ENCODE assay signal across 9 cellular contexts in the genomic region with DNA sequence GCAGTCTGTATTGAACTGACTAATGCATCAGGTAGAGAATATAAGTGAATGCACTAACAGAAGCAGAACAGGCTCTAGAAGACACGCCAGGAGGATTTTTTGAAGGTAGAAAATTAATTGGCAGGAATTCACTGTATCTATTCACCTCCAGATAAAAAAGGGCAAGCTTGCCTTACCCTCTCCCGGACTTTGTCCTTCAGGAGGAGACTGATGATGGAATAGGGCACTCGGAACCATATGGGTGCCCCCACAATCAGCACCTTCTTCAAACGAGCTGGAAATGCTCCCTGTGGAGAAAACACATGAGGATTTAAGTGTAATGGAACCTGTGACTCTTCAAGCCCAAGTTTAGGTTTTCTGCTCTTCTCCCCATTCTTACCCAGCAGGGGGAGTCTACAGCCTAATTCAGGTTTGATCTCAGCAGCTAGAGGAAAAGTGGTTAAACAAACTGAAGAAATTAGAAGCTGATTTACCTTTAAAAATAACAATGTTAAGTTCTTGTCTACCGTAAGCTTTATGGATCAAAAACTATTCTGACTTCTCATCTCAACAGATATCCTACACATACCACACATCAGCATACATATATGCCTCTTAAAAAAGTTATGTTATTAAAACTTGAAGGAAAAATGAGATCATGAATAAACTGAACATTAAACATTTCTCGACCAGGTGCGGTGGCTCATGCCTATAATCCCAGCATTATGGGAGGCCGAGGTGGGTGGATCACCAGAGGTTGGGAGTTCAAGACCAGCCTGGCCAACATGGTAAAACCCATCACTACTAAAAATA. TPM values are rescaled to one million over a fixed set of nuclear protein-coding genes. Genes with fewer than 3 reads are reported as not detected.
DNase-seq lines count a peak whose midpoint lies in the region; ATAC-seq and TF ChIP-seq lines count a peak whose summit lies in the region.
"Had no signal": no experiment of that assay in that cellular context is flagged by ENCODE, and none has a peak within 500 bp of the region (broad histone marks: within the 10 kb centered on the region; RNA-seq: fewer than 3 reads in every experiment).

No MANE protein-coding gene starts in this region.

- intact Hi-C loops in left ventricle myocardium inferior (cut with micrococcal nuclease), result no loop called here
- intact Hi-C loops in right cardiac atrium (cut with DNase I), result no loop called here

- H3K27me3 Mint-ChIP-seq in brain, result no peaks in the 10 kb centered on the region

- no peak for TF ChIP-seq POLR2A in NB4 (IDR thresholded peaks at IDR 0.05; ENCODE audit: extremely low read depth, insufficient read length)

- H3K27me3 ChIP-seq in left ventricle myocardium inferior (ENCODE audit: low read depth) (no peaks in the 10 kb centered on the region), right cardiac atrium (ENCODE audit: control insufficient read depth, insufficient read depth) (no peaks in the 10 kb centered on the region), lung (ENCODE audit: control insufficient read depth, insufficient read depth) (no peaks in the 10 kb centered on the region)

- DNase-seq in left ventricle myocardium inferior (no peak), right cardiac atrium (no peak), NB4 (ENCODE audit: low read depth) (peak; percentile 57), lung (ENCODE audit: low spot score) (no peak), putamen (ENCODE audit: low spot score) (no peak), DMS153 (lab: John Stamatoyannopoulos, UW) (no peak), LoVo (ENCODE audit: low spot score) (no peak)

- H3K27ac ChIP-seq in left ventricle myocardium inferior (replicated peaks), result no peak overlapping the region
- H3K27ac ChIP-seq in right cardiac atrium (ENCODE audit: low read length), result no peak overlapping the region
- H3K27ac ChIP-seq in lung (ENCODE audit: low read depth in 1 of 2, low read length in 1 of 2), result no peak overlapping the region
- H3K27ac ChIP-seq: epithelial cell of prostate had no signal

- H3K36me3 ChIP-seq in left ventricle myocardium inferior (peaks cover 56% of the 10 kb centered on the region), lung (ENCODE audit: control insufficient read depth in 2 of 2, insufficient read depth in 2 of 2, low read length in 2 of 2) (peaks cover 20 to 22% of the 10 kb centered on the region in 2 donors)

- peaks cover 0 to 8% (median 6%) of the 10 kb centered on the region in 5 experiments for H3K9me3 Mint-ChIP-seq in brain

- no peak overlapping the region for H3K4me3 Mint-ChIP-seq in brain

- peak overlapping the region in 1 of 5 experiments; percentile 16 for H3K27ac Mint-ChIP-seq in brain

- H3K4me3 ChIP-seq in left ventricle myocardium inferior (no peak overlapping the region), right cardiac atrium (ENCODE audit: low read length) (no peak overlapping the region), NB4 (ENCODE audit: low read depth, low read length) (no peak overlapping the region), lung (no peak overlapping the region)

- peaks cover 4% of the 10 kb centered on the region for H3K4me1 ChIP-seq in left ventricle myocardium inferior
- no peaks in the 10 kb centered on the region for H3K4me1 ChIP-seq in right cardiac atrium (ENCODE audit: control insufficient read depth, insufficient read depth, low read length)
- H3K4me1 ChIP-seq in lung (ENCODE audit: control insufficient read depth in 2 of 2, insufficient read depth in 2 of 2, low read length in 2 of 2), result no peaks in the 10 kb centered on the region

- peaks cover 52% of the 10 kb centered on the region for H3K36me3 Mint-ChIP-seq in brain

- no peaks in the 10 kb centered on the region for H3K4me1 Mint-ChIP-seq in brain

- peak; percentile 64 for TF ChIP-seq CTCF in left ventricle myocardium inferior (IDR thresholded peaks at IDR 0.05; ENCODE audit: borderline replicate concordance)
- peak; percentile 61 for TF ChIP-seq CTCF in NB4 (IDR thresholded peaks at IDR 0.05; ENCODE audit: low read depth, low read length)
- TF ChIP-seq CTCF in brain (conservative IDR thresholded peaks at IDR 0.05), result peak; percentile 52 to 60
- TF ChIP-seq CTCF in lung (IDR thresholded peaks at IDR 0.05; ENCODE audit: control extremely low read depth, extremely low read depth), result peak; percentile 18

- 73% methylated on average over 8 of the region's 8 CpGs for WGBS in right cardiac atrium
- 82 to 84% methylated on average over 8 of the region's 8 CpGs for WGBS in lung, 2 donors

- ATAC-seq in right cardiac atrium (no peak), lung (ENCODE audit: insufficient read depth, low FRiP score) (no peak)

- H3K9me3 ChIP-seq in left ventricle myocardium inferior (replicated peaks) (no peaks in the 10 kb centered on the region), right cardiac atrium (ENCODE audit: control insufficient read depth, low read length) (no peaks in the 10 kb centered on the region), lung (ENCODE audit: control insufficient read depth in 2 of 2, insufficient read depth in 1 of 2, low read length in 1 of 2) (no peaks in the 10 kb centered on the region)

RNA-seq across cellular contexts. Expression of gene SIN3A, which starts 57.4 kb away (rescaled TPM):
- 28.0 TPM for total RNA-seq in left ventricle myocardium inferior
- 10 to 100 TPM; 28.7 to 40.0 (median 35.9) TPM for total RNA-seq in right cardiac atrium
- 8.5 TPM for polyA plus RNA-seq in right cardiac atrium
- 37.4 TPM for polyA plus RNA-seq in brain (ENCODE audit: insufficient read depth, low read depth, low replicate concordance)
- 10 to 100 TPM; 66.1 to 86.1 TPM for total RNA-seq in lung
- polyA plus RNA-seq in lung, result 10 to 100 TPM in 1 of 2 donors, 1 to 10 TPM in 1; 9.8 to 19.9 TPM
